Comparison of ENCODE assay signal across 19 cellular contexts in the genomic region with DNA sequence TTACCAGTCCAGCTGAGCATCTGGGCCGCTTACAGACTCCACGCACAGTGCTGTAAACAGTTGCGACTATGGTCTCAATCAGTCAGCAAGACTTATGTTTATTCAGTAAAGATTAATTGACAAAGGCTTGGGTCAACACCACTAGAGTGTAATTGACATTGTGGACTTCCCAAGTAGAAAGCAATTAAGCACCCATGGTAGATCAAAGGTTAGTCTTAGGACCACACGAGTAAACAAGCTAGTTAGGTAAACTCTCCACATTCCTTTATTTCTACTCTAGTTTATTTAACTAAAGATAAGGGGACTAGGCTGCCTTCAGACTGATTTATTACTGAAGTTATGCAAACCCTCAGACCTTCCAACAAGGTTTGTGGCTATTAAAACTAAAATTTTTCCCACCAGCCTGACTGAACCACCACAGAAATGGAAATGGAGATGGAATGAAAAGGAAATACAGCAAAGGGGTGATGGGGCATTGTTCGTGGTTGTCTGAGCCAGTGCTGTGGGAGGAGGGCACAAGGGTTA. TPM values are rescaled to one million over a fixed set of nuclear protein-coding genes. Genes with fewer than 3 reads are reported as not detected.
A peak's percentile ranks its signal among the peaks of the same experiment; 100 is the strongest.
DNase-seq lines count a peak whose midpoint lies in the region; ATAC-seq and TF ChIP-seq lines count a peak whose summit lies in the region.
"Had no signal": no experiment of that assay in that cellular context is flagged by ENCODE, and none has a peak within 500 bp of the region (broad histone marks: within the 10 kb centered on the region; RNA-seq: fewer than 3 reads in every experiment).

No MANE protein-coding gene starts in this region.

- TF ChIP-seq CTCF in astrocyte of the cerebellum (IDR thresholded peaks at IDR 0.05; ENCODE audit: low read depth, low read length, missing control alignments): no peak
- TF ChIP-seq CTCF in left lung (IDR thresholded peaks at IDR 0.05): no peak
- no peak for TF ChIP-seq CTCF in upper lobe of right lung (IDR thresholded peaks at IDR 0.05)
- no peak for TF ChIP-seq CTCF in suprapubic skin (IDR thresholded peaks at IDR 0.05)

- 74% methylated on average over 5 of the region's 5 CpGs for WGBS in suprapubic skin

- TF ChIP-seq EP300 in suprapubic skin (IDR thresholded peaks at IDR 0.05): no peak

- H3K4me3 Mint-ChIP-seq in stimulated activated effector memory CD8-positive, alpha-beta T cell treated with anti-CD3 and anti-CD28 coated beads, Interleukin-12 subunit alpha, Interleukin-12 subunit beta, amount 100 ng/mL, for 72 hours: no peak overlapping the region
- H3K4me3 Mint-ChIP-seq: activated T-helper 17 cell treated with anti-CD3 and anti-CD28 coated beads, Interleukin-2, amount 50 U/mL, for 72 hours; CD4-positive, alpha-beta T cell; naive thymus-derived CD4-positive, alpha-beta T cell; T-helper 2 cell treated with Interferon-gamma antibody and Interleukin-4, amounts not matched to agents 5 μg/mL and 100 μg/mL, for 36 hours had no signal

- H3K27ac ChIP-seq in left lung: no peak overlapping the region
- no peak overlapping the region for H3K27ac ChIP-seq in upper lobe of right lung
- no peak overlapping the region for H3K27ac ChIP-seq in suprapubic skin
- H3K27ac ChIP-seq: HL-60, SJSA1, spleen had no signal

- H3K36me3 ChIP-seq in left lung (peaks cover 0 to 3% of the 10 kb centered on the region in 2 donors), upper lobe of right lung (no peaks in the 10 kb centered on the region), suprapubic skin (peaks cover 11% of the 10 kb centered on the region)
- H3K36me3 ChIP-seq: SJSA1 had no signal

- no peaks in the 10 kb centered on the region for H3K9me3 Mint-ChIP-seq in stimulated activated effector memory CD8-positive, alpha-beta T cell treated with anti-CD3 and anti-CD28 coated beads, Interleukin-12 subunit alpha, Interleukin-12 subunit beta, amount 100 ng/mL, for 72 hours
- H3K9me3 Mint-ChIP-seq: activated T-helper 17 cell treated with anti-CD3 and anti-CD28 coated beads, Interleukin-2, amount 50 U/mL, for 72 hours; CD4-positive, alpha-beta T cell; naive thymus-derived CD4-positive, alpha-beta T cell; T-helper 2 cell treated with Interferon-gamma antibody and Interleukin-4, amounts not matched to agents 5 μg/mL and 100 μg/mL, for 36 hours had no signal

- no peaks in the 10 kb centered on the region for H3K27me3 ChIP-seq in left lung
- no peaks in the 10 kb centered on the region for H3K27me3 ChIP-seq in upper lobe of right lung
- H3K27me3 ChIP-seq in suprapubic skin: no peaks in the 10 kb centered on the region
- H3K27me3 ChIP-seq: SJSA1, spleen had no signal

- in situ Hi-C loops in astrocyte of the cerebellum (cut with HindIII; ENCODE audit: low sequenced_read_pairs): no loop called here

- no peaks in the 10 kb centered on the region for H3K4me1 Mint-ChIP-seq in stimulated activated effector memory CD8-positive, alpha-beta T cell treated with anti-CD3 and anti-CD28 coated beads, Interleukin-12 subunit alpha, Interleukin-12 subunit beta, amount 100 ng/mL, for 72 hours
- H3K4me1 Mint-ChIP-seq: activated T-helper 17 cell treated with anti-CD3 and anti-CD28 coated beads, Interleukin-2, amount 50 U/mL, for 72 hours had no signal

- no peak overlapping the region for H3K27ac Mint-ChIP-seq in stimulated activated effector memory CD8-positive, alpha-beta T cell treated with anti-CD3 and anti-CD28 coated beads, Interleukin-12 subunit alpha, Interleukin-12 subunit beta, amount 100 ng/mL, for 72 hours
- H3K27ac Mint-ChIP-seq: activated T-helper 17 cell treated with anti-CD3 and anti-CD28 coated beads, Interleukin-2, amount 50 U/mL, for 72 hours; CD4-positive, alpha-beta T cell; naive thymus-derived CD4-positive, alpha-beta T cell; T-helper 2 cell treated with Interferon-gamma antibody and Interleukin-4, amounts not matched to agents 5 μg/mL and 100 μg/mL, for 36 hours had no signal

- H3K4me3 ChIP-seq in astrocyte of the cerebellum (ENCODE audit: low read depth, low read length) (no peak overlapping the region), left lung (no peak overlapping the region), upper lobe of right lung (no peak overlapping the region), suprapubic skin (no peak overlapping the region)
- H3K4me3 ChIP-seq: lung, SJSA1, spleen had no signal

- H3K36me3 Mint-ChIP-seq in stimulated activated effector memory CD8-positive, alpha-beta T cell treated with anti-CD3 and anti-CD28 coated beads, Interleukin-12 subunit alpha, Interleukin-12 subunit beta, amount 100 ng/mL, for 72 hours: no peaks in the 10 kb centered on the region

- peak; percentile 86 for ATAC-seq in left lung
- peak; percentile 55 for ATAC-seq in upper lobe of right lung
- no peak for ATAC-seq in stimulated activated effector memory CD8-positive, alpha-beta T cell treated with anti-CD3 and anti-CD28 coated beads, Interleukin-12 subunit alpha, Interleukin-12 subunit beta, amount 100 ng/mL, for 72 hours
- ATAC-seq: activated T-helper 17 cell treated with anti-CD3 and anti-CD28 coated beads, Interleukin-2, amount 50 U/mL, for 72 hours; naive thymus-derived CD4-positive, alpha-beta T cell had no signal

- H3K4me1 ChIP-seq in left lung (peaks cover 0 to 9% of the 10 kb centered on the region in 2 donors), upper lobe of right lung (no peaks in the 10 kb centered on the region), suprapubic skin (no peaks in the 10 kb centered on the region)

- no peak for TF ChIP-seq POLR2A in suprapubic skin (IDR thresholded peaks at IDR 0.05)

- DNase-seq in NCI-H1417 (lab: John Stamatoyannopoulos, UW): peak in 2 of 3 experiments; percentile 14 to 63
- DNase-seq in NCI-H1417 treated with DMSO at 0.1 percent for 48 hours (lab: John Stamatoyannopoulos, UW): no peak
- peak; percentile 12 for DNase-seq in astrocyte of the cerebellum (ENCODE audit: low read depth)
- no peak for DNase-seq in left lung
- no peak for DNase-seq in upper lobe of right lung
- no peak for DNase-seq in AG08395 (ENCODE audit: low spot score)
- no peak for DNase-seq in stimulated activated effector memory CD8-positive, alpha-beta T cell treated with anti-CD3 and anti-CD28 coated beads, Interleukin-12 subunit alpha, Interleukin-12 subunit beta, amount 100 ng/mL, for 72 hours (ENCODE audit: low spot score in 2 of 2)
- DNase-seq in suprapubic skin (ENCODE audit: low spot score in 2 of 2): no peak
- DNase-seq: CD4-positive, alpha-beta T cell; glutamatergic neuron; KBM-7; naive thymus-derived CD4-positive, alpha-beta T cell; spleen; stimulated activated CD8-positive, alpha-beta memory T cell treated with anti-CD3 and anti-CD28 coated beads, Interleukin-4, amount 100 ng/mL, for 48 hours had no signal

- H3K9me3 ChIP-seq in left lung: no peaks in the 10 kb centered on the region
- H3K9me3 ChIP-seq in upper lobe of right lung: no peaks in the 10 kb centered on the region
- no peaks in the 10 kb centered on the region for H3K9me3 ChIP-seq in suprapubic skin
- H3K9me3 ChIP-seq: SJSA1, spleen had no signal

- intact Hi-C loops in left lung (cut with DNase I): no loop called here
- intact Hi-C loops in upper lobe of right lung (cut with DNase I): no loop called here

RNA-seq across cellular contexts. Expression of a gene that starts 44.2 kb away (rescaled TPM):
- 10 to 100 TPM in 1 of 2 donors, 1 to 10 TPM in 1; 9.1 to 14.8 TPM for total RNA-seq in left lung
- total RNA-seq in upper lobe of right lung: 14.1 TPM
- total RNA-seq in suprapubic skin: 10 to 100 TPM; 13.1 to 22.9 (median 15.3) TPM

Comparison
In these comparisons a context has a peak if more than half of its experiments do, and no peak if none do; other contexts are left out.
1. DNase-seq: peak in NCI-H1417 (2 of 3) and astrocyte of the cerebellum (single experiment); none in NCI-H1417 treated with DMSO at 0.1 percent for 48 hours (single experiment), left lung (0 of 2), upper lobe of right lung (single experiment), AG08395 (single experiment), stimulated activated effector memory CD8-positive, alpha-beta T cell treated with anti-CD3 and anti-CD28 coated beads, Interleukin-12 subunit alpha, Interleukin-12 subunit beta, amount 100 ng/mL, for 72 hours (0 of 2) and suprapubic skin (0 of 2).